Comparison of ENCODE assay signal across 15 cellular contexts in the genomic region with DNA sequence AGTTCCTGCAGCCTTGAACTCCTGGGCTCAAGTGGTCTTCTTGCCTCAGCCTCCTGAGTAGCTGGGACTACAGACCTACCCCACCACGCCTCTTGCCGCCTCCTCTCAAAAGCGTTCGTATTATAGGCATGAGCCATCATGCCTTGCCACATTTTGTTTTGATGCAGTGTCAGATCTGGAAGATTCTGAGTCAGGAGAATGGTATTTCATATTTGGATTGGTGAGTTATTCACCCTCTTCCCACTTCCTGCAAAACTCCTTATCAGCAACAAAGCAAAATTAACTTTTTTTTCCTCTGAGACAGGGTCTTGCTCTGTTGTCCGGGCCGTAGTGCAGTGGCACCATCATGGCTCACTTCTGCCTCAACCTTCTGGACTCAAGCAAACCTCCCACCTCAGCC. TPM values are rescaled to one million over a fixed set of nuclear protein-coding genes. Genes with fewer than 3 reads are reported as not detected.
DNase-seq lines count a peak whose midpoint lies in the region; ATAC-seq, FAIRE-seq and TF ChIP-seq lines count a peak whose summit lies in the region.
"Had no signal": no experiment of that assay in that cellular context is flagged by ENCODE, and none has a peak within 500 bp of the region (broad histone marks: within the 10 kb centered on the region; RNA-seq: fewer than 3 reads in every experiment).

No MANE protein-coding gene starts in this region.

- peaks cover 7% of the 10 kb centered on the region for H3K36me3 ChIP-seq in astrocyte (ENCODE audit: insufficient read depth, low read length)
- H3K36me3 ChIP-seq in stomach, result peaks cover 0 to 40% (median 32%) of the 10 kb centered on the region in 4 donors

- H3K9me3 ChIP-seq in astrocyte (ENCODE audit: insufficient read depth, low read depth, low read length), result no peaks in the 10 kb centered on the region
- H3K9me3 ChIP-seq in stomach, result no peaks in the 10 kb centered on the region
- H3K9me3 ChIP-seq: heart right ventricle, mucosa of descending colon had no signal

- H3K4me1 ChIP-seq in astrocyte (ENCODE audit: insufficient read depth, low read length), result peaks cover 4% of the 10 kb centered on the region
- H3K4me1 ChIP-seq in stomach, result peaks cover 0 to 5% (median 0%) of the 10 kb centered on the region in 4 donors

- ATAC-seq in HG03139 (IDR thresholded peaks at IDR 0.05; ENCODE audit: unreplicated experiment) (no peak), GM19035 (IDR thresholded peaks at IDR 0.05; ENCODE audit: unreplicated experiment) (no peak)
- ATAC-seq: heart right ventricle, mucosa of descending colon, sciatic nerve had no signal

- H3K4me1 Mint-ChIP-seq in astrocyte (ENCODE audit: low read depth, unreplicated experiment), result peaks cover 8% of the 10 kb centered on the region

- H3K27me3 ChIP-seq in astrocyte (ENCODE audit: insufficient read depth, low read length) (no peaks in the 10 kb centered on the region), dorsolateral prefrontal cortex (no peaks in the 10 kb centered on the region), stomach (no peaks in the 10 kb centered on the region)
- H3K27me3 ChIP-seq: cardiac muscle cell, heart right ventricle had no signal

- WGBS in stomach, 5 donors, result 87 to 94% (median 88%) methylated on average over 6 of the region's 6 CpGs

- H3K27ac Mint-ChIP-seq in astrocyte (ENCODE audit: unreplicated experiment), result peak overlapping the region; percentile 9

- TF ChIP-seq EP300 in stomach (IDR thresholded peaks at IDR 0.05), result no peak

- peak overlapping the region; percentile 45 for H3K4me2 ChIP-seq in astrocyte (ENCODE audit: low read length)

- TF ChIP-seq CTCF in AG09309 (IDR thresholded peaks at IDR 0.05; ENCODE audit: control insufficient read depth, insufficient read depth, low read depth, low read length, missing control alignments) (no peak), astrocyte (IDR thresholded peaks at IDR 0.05; ENCODE audit: insufficient read depth, low read depth, low read length) (no peak), dorsolateral prefrontal cortex (IDR thresholded peaks at IDR 0.05 in 54 of 56, conservative IDR thresholded peaks at IDR 0.05 in 2 of 56; ENCODE audit: low read depth in 1 of 56, partially characterized antibody in 56 of 56) (no peak), stomach (IDR thresholded peaks at IDR 0.05) (no peak)

- peak; percentile 55 for DNase-seq in AG09309 (ENCODE audit: low read depth)
- DNase-seq in HS-5 (ENCODE audit: low read depth), result peak; percentile 94
- peak; percentile 85 for DNase-seq in astrocyte (ENCODE audit: low read depth)
- DNase-seq in iris pigment epithelial cell (ENCODE audit: low read depth), result peak; percentile 91
- no peak for DNase-seq in dorsolateral prefrontal cortex
- no peak for DNase-seq in stomach
- DNase-seq: COR-L47, heart right ventricle, mucosa of descending colon, NCI-H446 had no signal

- no peak overlapping the region for H3K4me3 Mint-ChIP-seq in astrocyte (ENCODE audit: unreplicated experiment)

- peaks cover 4% of the 10 kb centered on the region for H4K20me1 ChIP-seq in astrocyte (ENCODE audit: insufficient read depth, low read length)

- no peaks in the 10 kb centered on the region for H3K27me3 Mint-ChIP-seq in astrocyte (ENCODE audit: low read depth, unreplicated experiment)

- H3K27ac ChIP-seq in astrocyte (ENCODE audit: low read depth, low read length) (no peak overlapping the region), dorsolateral prefrontal cortex (no peak overlapping the region), stomach (no peak overlapping the region)
- H3K27ac ChIP-seq: cardiac muscle cell, heart right ventricle, SK-N-MC had no signal

- no peak overlapping the region for H3K4me3 ChIP-seq in AG09309 (ENCODE audit: control insufficient read depth, low read depth, low read length)
- H3K4me3 ChIP-seq in astrocyte (ENCODE audit: insufficient read depth, low read depth, low read length), result no peak overlapping the region
- no peak overlapping the region for H3K4me3 ChIP-seq in dorsolateral prefrontal cortex
- no peak overlapping the region for H3K4me3 ChIP-seq in stomach
- H3K4me3 ChIP-seq: cardiac muscle cell, heart right ventricle, mucosa of descending colon, SK-N-MC had no signal

- peaks cover 14% of the 10 kb centered on the region for H3K36me3 Mint-ChIP-seq in astrocyte (ENCODE audit: low read depth, unreplicated experiment)

- no peak overlapping the region for H2AFZ ChIP-seq in astrocyte (ENCODE audit: low read depth, low read length)

- peak; percentile 84 for FAIRE-seq in astrocyte (lab: Jason Lieb, UNC)

- H3K9ac ChIP-seq in astrocyte (ENCODE audit: low read length), result no peak overlapping the region

- intact Hi-C loops in dorsolateral prefrontal cortex (cut with DNase I), result no loop called here
- intact Hi-C loops in stomach (cut with DNase I; ENCODE audit: low total_unique reads), result no loop called here

- TF ChIP-seq POLR2A in stomach (IDR thresholded peaks at IDR 0.05), result no peak

- peaks cover 2% of the 10 kb centered on the region for H3K9me3 Mint-ChIP-seq in astrocyte (ENCODE audit: unreplicated experiment)

- peaks cover 9% of the 10 kb centered on the region for H3K79me2 ChIP-seq in astrocyte (ENCODE audit: insufficient read depth, low read length)

RNA-seq across cellular contexts. Expression of a gene that starts 29.6 kb away (rescaled TPM):
- 72.5 and 74.8 TPM in 2 replicates for total RNA-seq in astrocyte
- total RNA-seq in dorsolateral prefrontal cortex, result 10 to 100 TPM in 100 of 120 experiments, 1 to 10 TPM in 20; 7.2 to 25.5 (median 13.1) TPM
- total RNA-seq in stomach, result 10 to 100 TPM; 36.4 to 79.7 (median 47.4) TPM
- polyA plus RNA-seq in stomach, result 1 to 10 TPM; 3.1 to 4.9 (median 4.4) TPM

RNA-seq across cellular contexts. Expression of a gene that starts 40.1 kb away (rescaled TPM):
- total RNA-seq in astrocyte (16.2 and 17.0 TPM in 2 replicates), dorsolateral prefrontal cortex (10 to 100 TPM in 95 of 120 experiments, 1 to 10 TPM in 25; 7.5 to 14.3 (median 11.1) TPM), stomach (10 to 100 TPM in 4 of 5 donors, 1 to 10 TPM in 1; 1.2 to 81.7 (median 13.6) TPM)
- 10 to 100 TPM; 10.1 to 20.0 (median 10.5) TPM for polyA plus RNA-seq in stomach

RNA-seq across cellular contexts. Expression of a gene that starts 41.4 kb away (rescaled TPM):
- total RNA-seq in astrocyte (115 and 135 TPM in 2 replicates), dorsolateral prefrontal cortex (100 to 1,000 TPM in 4 of 120 experiments, 10 to 100 TPM in 116; 49.6 to 108 (median 83.7) TPM), stomach (100 to 1,000 TPM in 3 of 5 donors, 10 to 100 TPM in 2; 18.5 to 446 (median 127) TPM)
- polyA plus RNA-seq in stomach, result 10 to 100 TPM; 20.5 to 26.2 (median 24.8) TPM

Comparison
In these comparisons a context has a peak if more than half of its experiments do, and no peak if none do; other contexts are left out.
1. DNase-seq: peak in AG09309 (single experiment), HS-5 (single experiment), astrocyte (single experiment) and iris pigment epithelial cell (single experiment); none in dorsolateral prefrontal cortex (0 of 10) and stomach (single experiment).